In genomic region chr2:127841466-127842178, GRCh38 we compare ENCODE assay signal across 2 cellular contexts.
TF ChIP-seq lines count a peak whose summit lies in the region.

No MANE protein-coding gene starts in this region.

TF ChIP-seq in HepG2, 621 proteins besides CTCF, POLR2A, EP300 and RAD21:
- peak; percentile 89 for TF ChIP-seq AGO2 (optimal IDR thresholded peaks at IDR 0.05; ENCODE audit: low read depth, low read length)
- 0 out of 2 replicates have a peak, but pooled peaks have one; percentile 25 for TF ChIP-seq PHF20 (CRISPR knock-in tag; IDR thresholded peaks at IDR 0.05)
- no peak for TF ChIP-seq HOXD1 (CRISPR knock-in tag; IDR thresholded peaks at IDR 0.05)

TF ChIP-seq in HCT116, 20 proteins besides CTCF, POLR2A, EP300 and RAD21:
- TF ChIP-seq TCF7L2 (IDR thresholded peaks at IDR 0.05; ENCODE audit: borderline replicate concordance, extremely low read depth, insufficient read depth, insufficient read length) (no peak), SRF (IDR thresholded peaks at IDR 0.05; ENCODE audit: low read depth) (no peak), ZBTB33 (IDR thresholded peaks at IDR 0.05; ENCODE audit: extremely low read depth, insufficient replicate concordance, low read length) (no peak), FOSL1 (IDR thresholded peaks at IDR 0.05; ENCODE audit: low read depth) (no peak), ZNF274 (IDR thresholded peaks at IDR 0.05; ENCODE audit: low read depth, low read length) (no peak), ATF3 (IDR thresholded peaks at IDR 0.05) (no peak), CEBPB (IDR thresholded peaks at IDR 0.05; ENCODE audit: low read depth) (no peak), ELF1 (IDR thresholded peaks at IDR 0.05; ENCODE audit: borderline replicate concordance, low read depth) (no peak), ZFX (IDR thresholded peaks at IDR 0.05) (no peak)
